In genomic region chr12:75750950-75751349, GRCh38 we compare ENCODE assay signal across 12 cellular contexts.
DNase-seq lines count a peak whose midpoint lies in the region; TF ChIP-seq lines count a peak whose summit lies in the region.
"Had no signal": no experiment of that assay in that cellular context is flagged by ENCODE, and none has a peak within 500 bp of the region (broad histone marks: within the 10 kb centered on the region; RNA-seq: fewer than 3 reads in every experiment).

No MANE protein-coding gene starts in this region.

- WGBS in testis, 2 donors, result 33 to 58% methylated on average over 2 of the region's 2 CpGs

- H3K27ac ChIP-seq in SJSA1 (peak overlapping the region; percentile 56), testis (no peak overlapping the region)
- H3K27ac ChIP-seq: vagina had no signal

- H3K27me3 ChIP-seq in SJSA1 (replicated peaks) (no peaks in the 10 kb centered on the region), testis (no peaks in the 10 kb centered on the region)
- H3K27me3 ChIP-seq: vagina had no signal

- peaks cover 32% of the 10 kb centered on the region for H3K4me1 ChIP-seq in SJSA1 (replicated peaks)
- no peaks in the 10 kb centered on the region for H3K4me1 ChIP-seq in testis
- H3K4me1 ChIP-seq: vagina had no signal

- no peak for TF ChIP-seq POLR2A in testis (IDR thresholded peaks at IDR 0.05)

- no peak for TF ChIP-seq CTCF in testis (IDR thresholded peaks at IDR 0.05)

- H3K4me3 ChIP-seq in SJSA1, result no peak overlapping the region
- no peak overlapping the region for H3K4me3 ChIP-seq in testis
- H3K4me3 ChIP-seq: vagina had no signal

- H3K36me3 ChIP-seq in SJSA1 (no peaks in the 10 kb centered on the region), testis (ENCODE audit: low read depth, missing control alignments) (no peaks in the 10 kb centered on the region)
- H3K36me3 ChIP-seq: vagina had no signal

- intact Hi-C loops in testis (cut with DNase I; ENCODE audit: low total_unique reads), result no loop called here

- H3K9me3 ChIP-seq in SJSA1 (replicated peaks) (no peaks in the 10 kb centered on the region), testis (no peaks in the 10 kb centered on the region)
- H3K9me3 ChIP-seq: vagina had no signal

- DNase-seq in AG20443 (ENCODE audit: low spot score) (peak; percentile 42), SJSA1 (ENCODE audit: low read depth in 1 of 2, low spot score in 2 of 2) (peak in 1 of 2 experiments; percentile 39), fibroblast of peridontal ligament (ENCODE audit: extremely low read depth) (peak; percentile 99), non-pigmented ciliary epithelial cell (ENCODE audit: low read depth) (peak; percentile 63), testis (no peak), T-helper 9 cell (no peak), NCI-H187 treated with DMSO at 0.1 percent for 48 hours (lab: John Stamatoyannopoulos, UW) (no peak), DMS153 (lab: John Stamatoyannopoulos, UW) (no peak)
- DNase-seq: MV-4-11; NCI-H526; stimulated activated CD4-positive, alpha-beta T cell treated with anti-CD3 and anti-CD28 coated beads, Interleukin-12 subunit alpha, Interleukin-12 subunit beta, amount 100 ng/mL, for 4 hours had no signal

Comparison
In these comparisons a context has a peak if more than half of its experiments do, and no peak if none do; other contexts are left out.
1. DNase-seq: peak in AG20443 (single experiment), fibroblast of peridontal ligament (single experiment) and non-pigmented ciliary epithelial cell (single experiment); none in testis (single experiment), T-helper 9 cell (single experiment), NCI-H187 treated with DMSO at 0.1 percent for 48 hours (single experiment) and DMS153 (single experiment).